Comparison of ENCODE assay signal across 26 cellular contexts in the genomic region with DNA sequence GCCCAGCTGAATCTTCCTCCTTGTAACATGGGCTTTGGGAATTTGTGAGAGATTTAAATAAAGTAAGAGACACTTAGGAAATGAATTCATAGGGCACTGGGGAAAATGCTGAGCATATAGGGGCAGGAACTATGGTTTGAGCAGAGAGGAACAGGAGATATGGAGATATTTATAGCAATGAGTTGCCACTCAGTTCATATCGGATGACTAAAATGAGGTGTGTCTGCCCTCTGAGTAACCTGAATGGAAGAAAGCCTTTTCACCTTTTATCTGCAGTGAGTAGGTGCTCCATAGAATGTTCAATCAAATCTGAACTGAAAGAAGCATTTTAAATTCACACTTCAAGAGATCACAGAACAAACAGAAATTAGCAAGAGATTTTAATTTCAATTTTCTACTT.
"Had no signal": no experiment of that assay in that cellular context is flagged by ENCODE, and none has a peak within 500 bp of the region (broad histone marks: within the 10 kb centered on the region; RNA-seq: fewer than 3 reads in every experiment).

No MANE protein-coding gene starts in this region.

- H3K27me3 ChIP-seq: sigmoid colon, tibial artery had no signal

- ATAC-seq: natural killer cell treated with Interleukin-12 subunit alpha and Interleukin-12 subunit beta and Interleukin-15 and Interleukin-18, amount 100 ng/mL, for 72 hours had no signal

- H3K4me1 Mint-ChIP-seq: immature natural killer cell had no signal

- H3K4me3 ChIP-seq: coronary artery, left ventricle myocardium inferior, sigmoid colon, tibial artery had no signal

- H3K9me3 Mint-ChIP-seq: activated naive CD8-positive, alpha-beta T cell treated with anti-CD3 and anti-CD28 coated beads for 36 hours; activated T-cell treated with anti-CD3 and anti-CD28 coated beads, Interleukin-2, amount 50 U/mL, for 24 hours; activated T-helper 2 cell treated with anti-CD3 and anti-CD28 coated beads, Interferon-gamma antibody, Interleukin-2, Interleukin-4, amounts not matched to agents 10 μg/mL and 5 μg/mL and 100 μg/mL, durations not matched to agents 14 hours and 24 hours and 36 hours; natural killer cell treated with Interleukin-12 subunit alpha and Interleukin-12 subunit beta and Interleukin-15 and Interleukin-18, amount 100 ng/mL, for 72 hours had no signal

- H3K27ac Mint-ChIP-seq: activated naive CD8-positive, alpha-beta T cell treated with anti-CD3 and anti-CD28 coated beads for 36 hours; activated T-cell treated with anti-CD3 and anti-CD28 coated beads, Interleukin-2, amount 50 U/mL, for 24 hours; activated T-helper 2 cell treated with anti-CD3 and anti-CD28 coated beads, Interferon-gamma antibody, Interleukin-2, Interleukin-4, amounts not matched to agents 10 μg/mL and 5 μg/mL and 100 μg/mL, durations not matched to agents 14 hours and 24 hours and 36 hours; immature natural killer cell; mesothelial cell of epicardium; natural killer cell treated with Interleukin-12 subunit alpha and Interleukin-12 subunit beta and Interleukin-15 and Interleukin-18, amount 100 ng/mL, for 72 hours; progenitor cell of endocrine pancreas had no signal

- FAIRE-seq: astrocyte, endometrium, TTC549 had no signal

- H3K9me3 ChIP-seq: left ventricle myocardium inferior, sigmoid colon, tibial artery had no signal

- H3K36me3 Mint-ChIP-seq: activated naive CD8-positive, alpha-beta T cell treated with anti-CD3 and anti-CD28 coated beads for 36 hours; immature natural killer cell; mesothelial cell of epicardium; natural killer cell treated with Interleukin-12 subunit alpha and Interleukin-12 subunit beta and Interleukin-15 and Interleukin-18, amount 100 ng/mL, for 72 hours had no signal

- H3K36me3 ChIP-seq: left ventricle myocardium inferior, sigmoid colon, tibial artery, WERI-Rb-1 had no signal

- H3K4me3 Mint-ChIP-seq: activated naive CD8-positive, alpha-beta T cell treated with anti-CD3 and anti-CD28 coated beads for 36 hours; activated T-cell treated with anti-CD3 and anti-CD28 coated beads, Interleukin-2, amount 50 U/mL, for 24 hours; immature natural killer cell; mesothelial cell of epicardium; natural killer cell treated with Interleukin-12 subunit alpha and Interleukin-12 subunit beta and Interleukin-15 and Interleukin-18, amount 100 ng/mL, for 72 hours had no signal

- H3K27me3 Mint-ChIP-seq: activated T-cell treated with anti-CD3 and anti-CD28 coated beads, Interleukin-2, amount 50 U/mL, for 24 hours; progenitor cell of endocrine pancreas had no signal

- DNase-seq: activated CD4-positive, CD25-positive, alpha-beta regulatory T cell treated with anti-CD3 and anti-CD28 coated beads, Interleukin-2, amount 50 U/mL, for 72 hours; activated naive CD4-positive, alpha-beta T cell treated with Interleukin-2 at 50 U/mL for 16 hours; activated naive CD8-positive, alpha-beta T cell treated with anti-CD3 and anti-CD28 coated beads for 36 hours; activated T-cell treated with anti-CD3 and anti-CD28 coated beads, Interleukin-2, amount 50 U/mL, for 24 hours; cerebellar nuclear complex; erythroblast; foreskin melanocyte; immature natural killer cell; kidney glomerular epithelial cell; left ventricle myocardium inferior; retina; sigmoid colon; stimulated activated CD4-positive, alpha-beta T cell treated with anti-CD3 and anti-CD28 coated beads, Interleukin-4, amount 100 ng/mL, for 1 hour; stimulated activated naive CD4-positive, alpha-beta T cell treated with Interleukin-2 at 50 U/mL for 16 hours; substantia nigra; T-helper 1 cell; tibial artery; WERI-Rb-1 had no signal

- H3K27ac ChIP-seq: coronary artery, left ventricle myocardium inferior, sigmoid colon, tibial artery, WERI-Rb-1 had no signal
